In genomic region chr10:92290076-92290836, GRCh38 we compare ENCODE assay signal across 8 cellular contexts. TPM values are rescaled to one million over a fixed set of nuclear protein-coding genes. Genes with fewer than 3 reads are reported as not detected.
A peak's percentile ranks its signal among the peaks of the same experiment; 100 is the strongest.
DNase-seq lines count a peak whose midpoint lies in the region; ATAC-seq and TF ChIP-seq lines count a peak whose summit lies in the region.

No MANE protein-coding gene starts in this region.

- H3K9me3 ChIP-seq in DOHH2 (ENCODE audit: control insufficient read depth, insufficient read depth, low read length) (no peaks in the 10 kb centered on the region), smooth muscle cell (replicated peaks; ENCODE audit: low read depth) (no peaks in the 10 kb centered on the region)

- H3K79me2 ChIP-seq in DOHH2 (ENCODE audit: control insufficient read depth, low read length), result peaks cover 36% of the 10 kb centered on the region
- H3K79me2 ChIP-seq in smooth muscle cell (ENCODE audit: low read depth), result peaks cover 46% of the 10 kb centered on the region

- H3K9me2 ChIP-seq in DOHH2 (replicated peaks; ENCODE audit: control insufficient read depth, low read length), result no peaks in the 10 kb centered on the region

- H3K4me1 ChIP-seq in DOHH2 (ENCODE audit: control insufficient read depth, low read length) (peaks cover 18% of the 10 kb centered on the region), smooth muscle cell (ENCODE audit: low read depth) (peaks cover 10% of the 10 kb centered on the region)

- no peak overlapping the region for H3K27ac ChIP-seq in DOHH2 (ENCODE audit: low read depth, low read length)
- peak overlapping the region; percentile 69 for H3K27ac ChIP-seq in smooth muscle cell (ENCODE audit: low read depth)

- peaks cover 10% of the 10 kb centered on the region for H3K36me3 ChIP-seq in DOHH2 (ENCODE audit: control insufficient read depth, low read length)
- H3K36me3 ChIP-seq in smooth muscle cell (ENCODE audit: low read depth), result no peaks in the 10 kb centered on the region

- whole genome bisulfite sequencing in smooth muscle cell (ENCODE audit: low lambda C conversion rate), result 2% methylated on average over 33 of the region's 33 CpGs

- peak overlapping the region; percentile 84 for H2AFZ ChIP-seq in smooth muscle cell (ENCODE audit: low read depth)

- no peaks in the 10 kb centered on the region; the same call in 1 of the 2 replicates for H3F3A ChIP-seq in DOHH2 (ENCODE audit: control insufficient read depth, insufficient read depth)
- H3F3A ChIP-seq in smooth muscle cell (ENCODE audit: low read depth), result no peaks in the 10 kb centered on the region

- H3K4me3 ChIP-seq in DOHH2 (ENCODE audit: low read length) (peak overlapping the region; percentile 99), cardiac fibroblast (replicated peaks in 1 of 2; ENCODE audit: low read depth in 2 of 2, low read length in 2 of 2) (peak overlapping the region; percentile 95 to 98), smooth muscle cell (peak overlapping the region; percentile 86)
- peak overlapping the region; percentile 91 for H3K4me3 ChIP-seq in Jurkat, Clone E6-1 (ENCODE audit: low read length)

- H3K9ac ChIP-seq in smooth muscle cell (ENCODE audit: low read depth), result peak overlapping the region; percentile 97

- no peak for TF ChIP-seq CTCF in DOHH2 (IDR thresholded peaks at IDR 0.05; ENCODE audit: low read depth, low read length, poor library complexity, severe bottlenecking)
- TF ChIP-seq CTCF in cardiac fibroblast (IDR thresholded peaks at IDR 0.05; ENCODE audit: low read depth, low read length), result no peak
- no peak for TF ChIP-seq CTCF in smooth muscle cell (IDR thresholded peaks at IDR 0.05; ENCODE audit: borderline replicate concordance, insufficient read depth, poor library complexity, severe bottlenecking)

- no peak for DNase-seq in Jurkat, Clone E6-1 (ENCODE audit: low read depth, low spot score)
- DNase-seq in SKM-1 (lab: John Stamatoyannopoulos, UW; ENCODE audit: unreplicated experiment), result peak; percentile 5
- peak; percentile 51 to 52 for DNase-seq in cardiac fibroblast (ENCODE audit: low read depth in 2 of 2)
- DNase-seq in iris pigment epithelial cell (ENCODE audit: low read depth), result peak; percentile 57
- DNase-seq in smooth muscle cell (lab: John Stamatoyannopoulos, UW; ENCODE audit: unreplicated experiment), result no peak

- peaks cover 15% of the 10 kb centered on the region for H3K27me3 ChIP-seq in DOHH2 (ENCODE audit: control insufficient read depth, low read length)
- no peaks in the 10 kb centered on the region for H3K27me3 ChIP-seq in smooth muscle cell (ENCODE audit: low read depth)

- H3K4me2 ChIP-seq in DOHH2 (ENCODE audit: low read length) (peak overlapping the region; percentile 93), smooth muscle cell (peak overlapping the region; percentile 81)

- peak; percentile 31 for ATAC-seq in GM21528 (IDR thresholded peaks at IDR 0.05; ENCODE audit: low FRiP score, unreplicated experiment)
- ATAC-seq in GM21737 (IDR thresholded peaks at IDR 0.05; ENCODE audit: unreplicated experiment), result no peak

- H4K20me1 ChIP-seq in DOHH2 (ENCODE audit: control insufficient read depth, insufficient read depth, low read depth, low read length) (no peaks in the 10 kb centered on the region), smooth muscle cell (ENCODE audit: low read depth) (peaks cover 34% of the 10 kb centered on the region)

RNA-seq across cellular contexts. Expression of gene CPEB3, which starts 0.6 kb away (rescaled TPM):
- polyA plus RNA-seq in Jurkat, Clone E6-1 (2012; ENCODE audit: insufficient read depth, insufficient read length), result 0.91 TPM
- 0.49 and 0.67 TPM in 2 replicates for total RNA-seq in smooth muscle cell
- 0.46 and 1.1 TPM in 2 replicates for polyA plus RNA-seq in smooth muscle cell

RNA-seq across cellular contexts. Expression of gene MARCHF5, which starts 0.7 kb away (rescaled TPM):
- polyA plus RNA-seq in Jurkat, Clone E6-1 (2012; ENCODE audit: insufficient read depth, insufficient read length), result 42.3 TPM
- total RNA-seq in smooth muscle cell, result 19.6 and 23.4 TPM in 2 replicates
- polyA plus RNA-seq in smooth muscle cell, result 41.9 and 46.8 TPM in 2 replicates

Comparison
In these comparisons a context has a peak if more than half of its experiments do, and no peak if none do; other contexts are left out.
1. DNase-seq: peak in SKM-1 (single experiment), cardiac fibroblast (2 of 2) and iris pigment epithelial cell (single experiment); none in Jurkat, Clone E6-1 (single experiment) and smooth muscle cell (single experiment).
2. Peak in every context shown above with its lines, with median percentiles within 50 percentile points of each other: H3K4me3 ChIP-seq.